In genomic region chr22:50185384-50186087, GRCh38 we compare ENCODE assay signal across 1 cellular context.
TF ChIP-seq lines count a peak whose summit lies in the region.

A gene with protein sequence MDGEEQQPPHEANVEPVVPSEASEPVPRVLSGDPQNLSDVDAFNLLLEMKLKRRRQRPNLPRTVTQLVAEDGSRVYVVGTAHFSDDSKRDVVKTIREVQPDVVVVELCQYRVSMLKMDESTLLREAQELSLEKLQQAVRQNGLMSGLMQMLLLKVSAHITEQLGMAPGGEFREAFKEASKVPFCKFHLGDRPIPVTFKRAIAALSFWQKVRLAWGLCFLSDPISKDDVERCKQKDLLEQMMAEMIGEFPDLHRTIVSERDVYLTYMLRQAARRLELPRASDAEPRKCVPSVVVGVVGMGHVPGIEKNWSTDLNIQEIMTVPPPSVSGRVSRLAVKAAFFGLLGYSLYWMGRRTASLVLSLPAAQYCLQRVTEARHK (plus strand): TSS chr22:50185913. CDS start chr22:50193061, 7,148 bp downstream.

TF ChIP-seq in HepG2, 621 proteins besides CTCF, POLR2A, EP300 and RAD21 (continued from another document):
- TF ChIP-seq MAZ (IDR thresholded peaks at IDR 0.05; ENCODE audit: borderline replicate concordance, low read depth, low read length) = peak; percentile 29; the same call in 1 of the 2 replicates
- no peak for TF ChIP-seq MAZ (CRISPR knock-in tag; IDR thresholded peaks at IDR 0.05; ENCODE audit: low read depth)
- no peak for TF ChIP-seq ZBTB42 (CRISPR knock-in tag; IDR thresholded peaks at IDR 0.05)
- TF ChIP-seq MYC (CRISPR knock-in tag; IDR thresholded peaks at IDR 0.05; ENCODE audit: borderline replicate concordance) = peak; percentile 51; the same call in 1 of the 2 replicates
- TF ChIP-seq MXI1 (IDR thresholded peaks at IDR 0.05; ENCODE audit: borderline replicate concordance, low read depth, low read length) = peak; percentile 41; the same call in 1 of the 3 replicates
